11 cellular contexts compared by ENCODE assay signal in the genomic region with DNA sequence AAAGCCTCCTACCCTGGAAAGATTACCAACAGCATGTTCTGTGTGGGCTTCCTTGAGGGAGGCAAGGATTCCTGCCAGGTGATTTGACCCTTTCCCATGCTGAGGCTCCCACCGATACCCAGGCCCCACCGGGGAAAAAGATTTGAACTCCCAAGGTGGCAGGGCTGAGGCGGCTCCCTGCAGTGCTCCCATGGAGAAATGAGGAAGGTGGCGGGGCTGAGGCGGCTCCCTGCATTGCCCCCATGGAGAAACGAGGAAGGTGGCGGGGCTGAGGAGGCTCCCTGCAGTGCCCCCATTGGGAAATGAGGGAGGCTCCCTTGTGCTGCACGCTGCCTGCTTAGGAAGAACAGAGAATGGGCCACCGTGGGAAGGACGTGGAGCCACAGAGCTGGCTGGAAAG. TPM values are rescaled to one million over a fixed set of nuclear protein-coding genes. Genes with fewer than 3 reads are reported as not detected.
"Had no signal": no experiment of that assay in that cellular context is flagged by ENCODE, and none has a peak within 500 bp of the region (broad histone marks: within the 10 kb centered on the region; RNA-seq: fewer than 3 reads in every experiment).

No MANE protein-coding gene starts in this region.

- H3K4me3 ChIP-seq: GM23248 had no signal

- H3K27ac ChIP-seq: GM23248, HL-60, KMS-11 had no signal

- ATAC-seq: HepG2 had no signal

- DNase-seq: GM23248, H9, HCEC 1CT, HFFc6, KBM-7 had no signal

- FAIRE-seq: H1, H54, HepG2 had no signal

RNA-seq across cellular contexts. Expression of a gene that starts 3.2 kb away (rescaled TPM):
- total RNA-seq: H1, H9, HepG2 had no signal
- polyA plus RNA-seq: HepG2, IgD-negative memory B cell had no signal
